ENCODE assay signal across 21 cellular contexts in the genomic region with DNA sequence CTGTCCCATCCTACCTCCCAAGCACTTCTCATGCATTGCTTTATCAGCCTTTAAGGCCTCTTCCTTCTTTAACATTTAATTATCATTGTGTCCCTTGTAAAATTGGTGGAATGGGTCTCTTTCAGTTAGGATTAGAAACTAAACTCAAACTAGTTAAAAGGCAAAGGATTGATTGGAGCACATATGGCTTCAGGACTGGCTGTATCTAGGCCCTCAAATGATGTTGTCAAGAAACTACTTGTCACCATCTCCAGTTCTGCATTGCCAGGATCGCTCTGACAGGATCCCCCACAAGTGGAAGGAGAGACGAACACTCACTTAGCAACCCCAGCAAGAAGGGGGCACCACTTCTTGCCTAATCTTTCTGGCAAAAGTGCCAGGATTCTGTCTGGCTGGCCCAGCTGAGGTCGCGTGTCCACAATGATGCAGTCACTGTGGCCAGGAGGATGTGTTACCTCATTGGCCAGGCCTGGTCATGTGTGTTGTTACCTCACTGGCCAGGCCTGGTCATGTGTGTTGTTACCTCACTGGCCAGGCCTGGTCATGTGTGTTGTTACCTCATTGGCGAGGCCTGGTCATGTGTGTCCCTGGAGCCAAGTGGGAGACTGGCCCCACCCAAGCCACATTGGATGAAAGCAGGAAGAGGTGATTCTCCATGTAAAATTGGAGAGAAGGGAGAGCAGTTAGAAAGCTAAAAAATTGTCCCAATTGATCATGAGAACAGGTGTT. TPM values are rescaled to one million over a fixed set of nuclear protein-coding genes. Genes with fewer than 3 reads are reported as not detected.
DNase-seq lines count a peak whose midpoint lies in the region; FAIRE-seq and TF ChIP-seq lines count a peak whose summit lies in the region.
"Had no signal": no experiment of that assay in that cellular context is flagged by ENCODE, and none has a peak within 500 bp of the region (broad histone marks: within the 10 kb centered on the region; RNA-seq: fewer than 3 reads in every experiment).

No MANE protein-coding gene starts in this region.

- no peak for TF ChIP-seq RAD21 in Ishikawa (IDR thresholded peaks at IDR 0.05; ENCODE audit: low read depth)
- TF ChIP-seq RAD21 in H1 (IDR thresholded peaks at IDR 0.05 in 1 of 2, conservative IDR thresholded peaks at IDR 0.05 in 1 of 2; ENCODE audit: low read depth in 2 of 2, low read length in 2 of 2) = no peak

- H3K56ac ChIP-seq in H1 (replicated peaks; ENCODE audit: insufficient read length, low read depth, low read length) = no peak overlapping the region

- H2BK12ac ChIP-seq in H1 (ENCODE audit: low read depth, low read length) (no peak overlapping the region), trophoblast cell (ENCODE audit: low read length) (no peak overlapping the region)

- H3K14ac ChIP-seq in H1 (ENCODE audit: insufficient read length) (no peak overlapping the region), trophoblast cell (ENCODE audit: low read length) (no peak overlapping the region)

- no peak overlapping the region for H3K4ac ChIP-seq in H1 (replicated peaks; ENCODE audit: insufficient read length, low read depth, low read length)
- H3K4ac ChIP-seq in trophoblast cell (ENCODE audit: low read depth, low read length) = no peak overlapping the region

- no peak overlapping the region for H2BK20ac ChIP-seq in H1 (ENCODE audit: low read length)

- no peak overlapping the region for H3K4me3 ChIP-seq in BLaER1 treated with 17β-estradiol and CSF1 and Interleukin-3, amounts not matched to agents 10 nM and 100 nM
- H3K4me3 ChIP-seq in H1 (ENCODE audit: extremely low read depth in 1 of 4, insufficient read depth in 2 of 4, low read depth in 3 of 4, low read length in 4 of 4) (no peak overlapping the region), trophoblast cell (ENCODE audit: low read depth, low read length) (peak overlapping the region; percentile 39)

- no peak for TF ChIP-seq EP300 in Ishikawa (IDR thresholded peaks at IDR 0.05; ENCODE audit: borderline replicate concordance)
- no peak for TF ChIP-seq EP300 in H1 (IDR thresholded peaks at IDR 0.05; ENCODE audit: borderline replicate concordance in 1 of 2, low read depth in 2 of 2, low read length in 2 of 2)

- POLR2A ChIA-PET in H1 (lab: Charles Lee; ENCODE audit: partially characterized antibody) = no interaction called here

- H3K23ac ChIP-seq in H1 (ENCODE audit: insufficient read length) = no peak overlapping the region
- no peak overlapping the region for H3K23ac ChIP-seq in trophoblast cell (ENCODE audit: low read length)

- no peak for TF ChIP-seq CTCF in H1 (IDR thresholded peaks at IDR 0.05; ENCODE audit: control extremely low read depth in 1 of 3, insufficient read depth in 1 of 3, low read depth in 1 of 3, low read length in 3 of 3)

- H3K18ac ChIP-seq in H1 (ENCODE audit: extremely low read depth, low read length) = no peak overlapping the region
- no peak overlapping the region for H3K18ac ChIP-seq in trophoblast cell (ENCODE audit: low read length)

- H3K27ac ChIP-seq in BLaER1 treated with 17β-estradiol and CSF1 and Interleukin-3, amounts not matched to agents 10 nM and 100 nM = no peak overlapping the region
- H3K27ac ChIP-seq in H1 (ENCODE audit: low read depth, low read length) (no peak overlapping the region), trophoblast cell (ENCODE audit: low read depth, low read length) (no peak overlapping the region)

- TF ChIP-seq POLR2A in H1 (IDR thresholded peaks at IDR 0.05; ENCODE audit: control extremely low read depth in 1 of 2, low read depth in 2 of 2, low read length in 2 of 2) = no peak

- H4K8ac ChIP-seq in H1 (ENCODE audit: extremely low read depth, insufficient read depth, low read length) = no peak overlapping the region
- no peak overlapping the region for H4K8ac ChIP-seq in trophoblast cell (ENCODE audit: low read depth, low read length)

- no peak overlapping the region for H4K12ac ChIP-seq in trophoblast cell (ENCODE audit: low read depth, low read length)

- no peak overlapping the region for H4K5ac ChIP-seq in H1 (ENCODE audit: insufficient read length, low read depth, low read length)

- H3K23me2 ChIP-seq in H1 (ENCODE audit: low read depth, low read length) = 0 out of 2 replicates have a peak, but pooled peaks cover 2% of the 10 kb centered on the region

- FAIRE-seq in H1 (lab: Jason Lieb, UNC) = no peak
- FAIRE-seq: A204.1, G401.6, GM12892 had no signal

- CTCF ChIA-PET in H1 (lab: Charles Lee; ENCODE audit: partially characterized antibody) = interaction anchor here (1.0 kb wide), 1 partner anchor 11 kb away, joined by 3 read pairs; no protein-coding TSS in a partner anchor

- no peaks in the 10 kb centered on the region for H3K36me3 ChIP-seq in BLaER1 treated with 17β-estradiol and CSF1 and Interleukin-3, amounts not matched to agents 10 nM and 100 nM
- no peaks in the 10 kb centered on the region for H3K36me3 ChIP-seq in H1 (ENCODE audit: control insufficient read depth in 2 of 4, insufficient read depth in 4 of 4, low read length in 3 of 4)
- no peaks in the 10 kb centered on the region for H3K36me3 ChIP-seq in trophoblast cell (ENCODE audit: control insufficient read depth in 1 of 2, insufficient read depth in 2 of 2, low read length in 2 of 2)
- H3K36me3 ChIP-seq: BE2C had no signal

- no peak overlapping the region for H3K9ac ChIP-seq in BLaER1 treated with 17β-estradiol and CSF1 and Interleukin-3, amounts not matched to agents 10 nM and 100 nM
- H3K9ac ChIP-seq in H1 (replicated peaks in 1 of 4; ENCODE audit: extremely low read depth in 1 of 4, low read depth in 3 of 4, low read length in 3 of 4) (no peak overlapping the region; a peak in 1 of 7 replicates), trophoblast cell (ENCODE audit: low read length) (no peak overlapping the region)

- no peaks in the 10 kb centered on the region for H3K79me2 ChIP-seq in H1 (ENCODE audit: control insufficient read depth in 1 of 2, insufficient read depth in 2 of 2, low read length in 2 of 2)
- no peaks in the 10 kb centered on the region for H3K79me2 ChIP-seq in trophoblast cell (ENCODE audit: control insufficient read depth, insufficient read depth, low read length, poor library complexity)

- DNase-seq in H1 (ENCODE audit: low read depth in 1 of 2, low spot score in 2 of 2) (no peak), trophoblast cell (no peak), SKM-1 treated with dmso at 0.1 percent for 144 hours (lab: John Stamatoyannopoulos, UW; ENCODE audit: unreplicated experiment) (no peak), head of caudate nucleus (no peak), DMS 273 treated with DMSO at 0.1 percent for 48 hours (lab: John Stamatoyannopoulos, UW) (no peak)
- DNase-seq: BE2C; Calu3; CD8-positive, alpha-beta memory T cell; DMS79 treated with DMSO at 0.1 percent for 48 hours; EL; HCEC 1CT; Kasumi-1; KBM-7 had no signal

- H2BK120ac ChIP-seq in H1 (replicated peaks; ENCODE audit: low read depth, low read length) (no peak overlapping the region), trophoblast cell (ENCODE audit: insufficient read depth, low read length, poor library complexity) (no peak overlapping the region)

- 94% methylated on average over 5 of the region's 5 CpGs; no CpG with 5 or more reads in 1 of the 2 experiments for WGBS in H1 (ENCODE audit: extremely low coverage in 1 of 2, insufficient coverage in 1 of 2, insufficient read length in 1 of 2, insufficient replicate concordance in 2 of 2, low coverage in 1 of 2, low lambda C conversion rate in 2 of 2, missing lambda C conversion rate in 1 of 2), 2 experiments
- no CpG with 5 or more reads among the region's 5 CpGs for WGBS in trophoblast cell (ENCODE audit: extremely low coverage, insufficient coverage, insufficient read length)

- H2AK5ac ChIP-seq in H1 (ENCODE audit: low read depth, low read length) = 0 out of 2 replicates have a peak overlapping the region, but pooled peaks have one; percentile 16
- no peak overlapping the region for H2AK5ac ChIP-seq in trophoblast cell (ENCODE audit: low read length)

- no peaks in the 10 kb centered on the region for H4K20me1 ChIP-seq in BLaER1 treated with 17β-estradiol and CSF1 and Interleukin-3, amounts not matched to agents 10 nM and 100 nM
- no peaks in the 10 kb centered on the region for H4K20me1 ChIP-seq in H1 (replicated peaks in 1 of 2; ENCODE audit: control insufficient read depth in 1 of 2, insufficient read depth in 2 of 2, low read length in 2 of 2)

- H2BK15ac ChIP-seq in H1 (ENCODE audit: low read length) = no peak overlapping the region

- H2AFZ ChIP-seq in H1 (ENCODE audit: low read length) (no peak overlapping the region), trophoblast cell (ENCODE audit: insufficient read depth, low read length, poor library complexity) (no peak overlapping the region)

- H3K4me2 ChIP-seq in BLaER1 treated with 17β-estradiol and CSF1 and Interleukin-3, amounts not matched to agents 10 nM and 100 nM = peak overlapping the region in 7 of 11 experiments; percentile 17 to 55 (median 43); a peak in 8 of 22 replicates
- H3K4me2 ChIP-seq in H1 (ENCODE audit: insufficient read depth in 1 of 2, low read depth in 2 of 2, low read length in 2 of 2) (no peak overlapping the region), trophoblast cell (ENCODE audit: low read length) (no peak overlapping the region)

- peaks cover 0 to 10% (median 8%) of the 10 kb centered on the region in 10 experiments; a peak in 13 of 20 replicates for H3K4me1 ChIP-seq in BLaER1 treated with 17β-estradiol and CSF1 and Interleukin-3, amounts not matched to agents 10 nM and 100 nM
- H3K4me1 ChIP-seq in H1 (replicated peaks in 1 of 4; ENCODE audit: control insufficient read depth in 3 of 4, insufficient read depth in 4 of 4, low read length in 3 of 4) (no peaks in the 10 kb centered on the region), trophoblast cell (ENCODE audit: control insufficient read depth in 1 of 2, insufficient read depth in 2 of 2, low read length in 2 of 2) (no peaks in the 10 kb centered on the region)
- H3K4me1 ChIP-seq: BE2C had no signal

- H4K91ac ChIP-seq in H1 (replicated peaks; ENCODE audit: insufficient read length, low read length) (no peak overlapping the region), trophoblast cell (ENCODE audit: low read depth, low read length) (no peak overlapping the region)

- intact Hi-C loops in head of caudate nucleus (cut with DNase I) = no loop called here

- H3K27me3 ChIP-seq in BLaER1 treated with 17β-estradiol and CSF1 and Interleukin-3, amounts not matched to agents 10 nM and 100 nM = no peaks in the 10 kb centered on the region
- H3K27me3 ChIP-seq in H1 (replicated peaks in 1 of 4; ENCODE audit: control insufficient read depth in 3 of 4, extremely low read depth in 1 of 4, insufficient read depth in 3 of 4, low read length in 3 of 4) (no peaks in the 10 kb centered on the region), trophoblast cell (ENCODE audit: insufficient read depth, low read length) (no peaks in the 10 kb centered on the region)
- H3K27me3 ChIP-seq: BE2C had no signal

- no peak overlapping the region for H2BK5ac ChIP-seq in H1 (ENCODE audit: low read depth, low read length)
- no peak overlapping the region for H2BK5ac ChIP-seq in trophoblast cell (ENCODE audit: low read depth, low read length, poor library complexity)

- H3K9me3 ChIP-seq in BLaER1 treated with 17β-estradiol and CSF1 and Interleukin-3, amounts not matched to agents 10 nM and 100 nM (replicated peaks in 1 of 11) = no peaks in the 10 kb centered on the region
- H3K9me3 ChIP-seq in H1 (ENCODE audit: insufficient read depth in 2 of 2, low read depth in 1 of 2, low read length in 1 of 2) (no peaks in the 10 kb centered on the region), trophoblast cell (ENCODE audit: insufficient read depth, low read depth, low read length) (no peaks in the 10 kb centered on the region)
- H3K9me3 ChIP-seq: BE2C had no signal

- no peaks in the 10 kb centered on the region for H3K79me1 ChIP-seq in H1 (ENCODE audit: low read depth, low read length)
- no peaks in the 10 kb centered on the region for H3K79me1 ChIP-seq in trophoblast cell (ENCODE audit: low read length)

RNA-seq across cellular contexts. Expression of gene BANF2, which starts 5.0 kb away (rescaled TPM):
- not detected in 2 replicates for total RNA-seq in H1 (2021; fragmentation: NEBNext Ultra II Directional; extraction: Animal tissue kit (Norgen Biotek cat#: 25700))
- not detected in 2 replicates for polyA plus RNA-seq in H1 (2011; rRNA removed)
- polyA plus RNA-seq in H1 (2011; cell fraction: cytosol; rRNA removed) = not detected
- not detected for polyA plus RNA-seq in H1 (2011; cell fraction: nucleus; rRNA removed)
- polyA plus RNA-seq in H1 (2012, experiment 1 of 2) = not detected in 4 replicates
- polyA plus RNA-seq in H1 (2012, experiment 2 of 2) = not detected
- not detected for polyA plus RNA-seq in H1 (2013, experiment 1 of 2)
- not detected for polyA plus RNA-seq in H1 (2013, experiment 2 of 2)
- not detected in 2 replicates for polyA minus RNA-seq in H1 (2011; rRNA and poly(A)+ RNA removed)
- polyA minus RNA-seq in H1 (2011; cell fraction: cytosol; rRNA and poly(A)+ RNA removed) = not detected
- not detected for polyA minus RNA-seq in H1 (2011; cell fraction: nucleus; rRNA and poly(A)+ RNA removed)
- polyA plus RNA-seq in trophoblast cell (2013) = not detected in 2 replicates
- total RNA-seq: Calu3; CD8-positive, alpha-beta memory T cell; H4; HT1080 had no signal
- polyA plus RNA-seq: AG04450; CD8-positive, alpha-beta memory T cell had no signal

RNA-seq across cellular contexts. Expression of gene RRBP1, which starts 22.7 kb away (rescaled TPM):
- 153 and 157 TPM in 2 replicates for total RNA-seq in H1 (2021; fragmentation: NEBNext Ultra II Directional; extraction: Animal tissue kit (Norgen Biotek cat#: 25700))
- 15.9 and 20.2 TPM in 2 replicates for polyA plus RNA-seq in H1 (2011; rRNA removed)
- 37.4 TPM for polyA plus RNA-seq in H1 (2011; cell fraction: cytosol; rRNA removed)
- polyA plus RNA-seq in H1 (2011; cell fraction: nucleus; rRNA removed) = 71.6 TPM
- polyA plus RNA-seq in H1 (2012, experiment 1 of 2) = 82.9 to 111 TPM (median 107 TPM) in 4 replicates
- polyA plus RNA-seq in H1 (2012, experiment 2 of 2) = 24.2 TPM
- polyA plus RNA-seq in H1 (2013, experiment 1 of 2) = 178 TPM
- 185 TPM for polyA plus RNA-seq in H1 (2013, experiment 2 of 2)
- 25.7 and 32.9 TPM in 2 replicates for polyA minus RNA-seq in H1 (2011; rRNA and poly(A)+ RNA removed)
- polyA minus RNA-seq in H1 (2011; cell fraction: cytosol; rRNA and poly(A)+ RNA removed) = 45.1 TPM
- polyA minus RNA-seq in H1 (2011; cell fraction: nucleus; rRNA and poly(A)+ RNA removed) = 40.6 TPM
- 231 and 244 TPM in 2 replicates for polyA plus RNA-seq in trophoblast cell (2013)

Comparison
In these comparisons a context has a peak if more than half of its experiments do, and no peak if none do; other contexts are left out.
1. H3K4me2 ChIP-seq: peak in BLaER1 treated with 17β-estradiol and CSF1 and Interleukin-3, amounts not matched to agents 10 nM and 100 nM (7 of 11); none in H1 (0 of 2) and trophoblast cell (single experiment).